Comparison of ENCODE assay signal across 8 cellular contexts in the genomic region with DNA sequence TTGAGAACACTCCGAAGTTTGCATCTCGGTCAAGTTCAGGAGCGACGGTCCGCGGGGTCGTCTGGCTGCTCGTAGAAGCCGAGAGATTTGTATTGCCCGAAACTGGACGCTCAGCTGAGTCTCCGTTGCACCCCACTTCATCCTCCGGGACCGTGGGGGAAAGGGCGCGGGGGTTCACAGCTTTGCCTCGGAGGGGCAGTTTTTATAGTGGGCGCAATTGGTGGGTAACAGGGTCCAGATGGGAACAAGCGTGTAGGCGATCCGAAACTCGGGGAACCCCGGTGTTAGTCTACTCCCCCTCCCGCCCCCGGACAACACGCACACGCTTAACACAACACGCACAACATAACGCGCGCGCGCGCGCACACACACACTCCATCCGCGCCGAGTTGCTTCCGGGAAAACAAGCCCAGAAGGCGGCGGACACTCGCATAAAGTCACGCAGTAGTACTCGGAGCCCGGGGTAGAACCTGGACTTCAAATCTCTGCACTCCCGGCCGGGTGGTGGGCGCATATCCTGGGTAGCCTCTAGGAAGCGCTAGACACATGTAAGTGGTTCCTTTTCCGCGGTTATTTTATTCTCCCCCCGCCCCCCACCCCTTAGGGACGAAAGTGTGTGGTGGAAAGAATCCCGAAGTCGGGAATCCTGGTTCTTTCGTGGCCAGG. TPM values are rescaled to one million over a fixed set of nuclear protein-coding genes. Genes with fewer than 3 reads are reported as not detected.
A peak's percentile ranks its signal among the peaks of the same experiment; 100 is the strongest.
DNase-seq lines count a peak whose midpoint lies in the region; ATAC-seq and TF ChIP-seq lines count a peak whose summit lies in the region.

No MANE protein-coding gene starts in this region.

- H3K27ac ChIP-seq in mammary epithelial cell (ENCODE audit: insufficient read depth, low read depth, low read length) = peak overlapping the region; percentile 98
- H3K27ac ChIP-seq in skeletal muscle tissue (ENCODE audit: low read depth, low read length) = peak overlapping the region; percentile 100

- ATAC-seq in GM19351 (IDR thresholded peaks at IDR 0.05; ENCODE audit: unreplicated experiment) (peak; percentile 11), HG03095 (IDR thresholded peaks at IDR 0.05; ENCODE audit: unreplicated experiment) (no peak)

- H3K4me1 ChIP-seq in mammary epithelial cell (ENCODE audit: insufficient read depth, low read length) = peaks cover 13% of the 10 kb centered on the region
- peaks cover 8 to 24% (median 19%) of the 10 kb centered on the region in 3 donors for H3K4me1 ChIP-seq in skeletal muscle tissue (ENCODE audit: control insufficient read depth in 3 of 3, insufficient read depth in 3 of 3, low read length in 3 of 3)

- H2AFZ ChIP-seq in mammary epithelial cell (ENCODE audit: low read depth, low read length) = peak overlapping the region; percentile 63

- H3K36me3 ChIP-seq in mammary epithelial cell (ENCODE audit: insufficient read depth, low read length) = peaks cover 3% of the 10 kb centered on the region
- H3K36me3 ChIP-seq in skeletal muscle tissue (ENCODE audit: control insufficient read depth in 3 of 3, insufficient read depth in 3 of 3, low read length in 3 of 3) = peaks cover 9 to 15% (median 13%) of the 10 kb centered on the region in 3 donors

- peak overlapping the region; percentile 81 for H3K4me3 ChIP-seq in WI38 (ENCODE audit: low read depth, low read length)
- H3K4me3 ChIP-seq in mammary epithelial cell (replicated peaks in 1 of 3; ENCODE audit: insufficient read depth in 1 of 3, low read depth in 2 of 3, low read length in 3 of 3) = peak overlapping the region; percentile 62 to 84 (median 82)
- peak overlapping the region; percentile 88 to 96 (median 93) for H3K4me3 ChIP-seq in skeletal muscle tissue (ENCODE audit: low read length in 3 of 3)

- TF ChIP-seq CTCF in AG09319 (IDR thresholded peaks at IDR 0.05; ENCODE audit: low read depth, low read length) = peak; percentile 78
- peak; percentile 63 for TF ChIP-seq CTCF in WI38 (IDR thresholded peaks at IDR 0.05; ENCODE audit: low read depth, low read length)
- peak; percentile 65 to 78 for TF ChIP-seq CTCF in mammary epithelial cell (conservative IDR thresholded peaks at IDR 0.05 in 1 of 2, IDR thresholded peaks at IDR 0.05 in 1 of 2; ENCODE audit: extremely low read depth in 1 of 2, insufficient read depth in 1 of 2, low read depth in 1 of 2, low read length in 2 of 2)

- H3K4me2 ChIP-seq in mammary epithelial cell (ENCODE audit: insufficient read depth, low read depth, low read length) = peak overlapping the region; percentile 94

- intact Hi-C loops in mammary epithelial cell (cut with micrococcal nuclease) = loop anchor here (1.0 to 10.0 kb wide), 18 partner anchors 31 to 974 kb away; no protein-coding TSS in a partner anchor

- peaks cover 35% of the 10 kb centered on the region for H3K79me2 ChIP-seq in mammary epithelial cell (ENCODE audit: insufficient read depth, low read length)

- H3K9me3 ChIP-seq in mammary epithelial cell (replicated peaks; ENCODE audit: insufficient read depth, low read length) (no peaks in the 10 kb centered on the region), skeletal muscle tissue (ENCODE audit: control insufficient read depth in 3 of 3, low read length in 3 of 3) (no peaks in the 10 kb centered on the region)

- CTCF ChIA-PET in mammary epithelial cell (lab: Charles Lee; ENCODE audit: low non-redundant PET) = interaction anchor here (0.5 kb wide), 1 partner anchor 505 kb away, joined by 7 read pairs; no protein-coding TSS in a partner anchor

- peaks cover 14% of the 10 kb centered on the region for H4K20me1 ChIP-seq in mammary epithelial cell (ENCODE audit: insufficient read depth, low read length)

- H3K9ac ChIP-seq in mammary epithelial cell (ENCODE audit: insufficient read depth, low read length) (peak overlapping the region; percentile 99), skeletal muscle tissue (ENCODE audit: low read depth in 1 of 3, low read length in 3 of 3) (peak overlapping the region; percentile 100)

- in situ Hi-C loops in mammary epithelial cell (cut with MboI; ENCODE audit: low sequenced_read_pairs in 2 of 2) = loop anchor here in 1 of 2 donors (5.0 to 10.0 kb wide), 4 partner anchors 60 to 512 kb away; partner anchors contain the start of gene FGGY

- DNase-seq in AG09319 (ENCODE audit: extremely low read depth, low read depth) (peak; percentile 92), NCI-H2171 (lab: John Stamatoyannopoulos, UW) (peak; percentile 50), mammary epithelial cell (peak; percentile 86), iPS-NIHi7 (ENCODE audit: extremely low spot score) (peak; percentile 62)

- BruUV-seq in mammary epithelial cell (replicated peaks; lab: Mats Ljungman, UMichigan) = TSS peak; percentile 68

- dilution Hi-C loops in mammary epithelial cell (cut with HindIII; ENCODE audit: low sequenced_read_pairs) = loop anchor here (5.0 kb wide), 5 partner anchors 37 to 372 kb away; no protein-coding TSS in a partner anchor

- WGBS in mammary epithelial cell (ENCODE audit: low coverage, missing lambda C conversion rate) = under 1% methylated on average over 19 of the region's 56 CpGs

- no peaks in the 10 kb centered on the region for H3K27me3 ChIP-seq in mammary epithelial cell (ENCODE audit: insufficient read depth, low read length)
- H3K27me3 ChIP-seq in skeletal muscle tissue (ENCODE audit: control insufficient read depth in 3 of 3, insufficient read depth in 3 of 3, low read length in 3 of 3) = no peaks in the 10 kb centered on the region

RNA-seq across cellular contexts. Expression of gene JUN, which starts 1.0 kb away (rescaled TPM):
- 10 to 100 TPM; 61.1 to 78.7 TPM for total RNA-seq in mammary epithelial cell
- 24.6 TPM for polyA plus RNA-seq in mammary epithelial cell
- polyA minus RNA-seq in mammary epithelial cell = 25.1 TPM
- total RNA-seq in skeletal muscle tissue = 103 TPM
